In the genomic region with DNA sequence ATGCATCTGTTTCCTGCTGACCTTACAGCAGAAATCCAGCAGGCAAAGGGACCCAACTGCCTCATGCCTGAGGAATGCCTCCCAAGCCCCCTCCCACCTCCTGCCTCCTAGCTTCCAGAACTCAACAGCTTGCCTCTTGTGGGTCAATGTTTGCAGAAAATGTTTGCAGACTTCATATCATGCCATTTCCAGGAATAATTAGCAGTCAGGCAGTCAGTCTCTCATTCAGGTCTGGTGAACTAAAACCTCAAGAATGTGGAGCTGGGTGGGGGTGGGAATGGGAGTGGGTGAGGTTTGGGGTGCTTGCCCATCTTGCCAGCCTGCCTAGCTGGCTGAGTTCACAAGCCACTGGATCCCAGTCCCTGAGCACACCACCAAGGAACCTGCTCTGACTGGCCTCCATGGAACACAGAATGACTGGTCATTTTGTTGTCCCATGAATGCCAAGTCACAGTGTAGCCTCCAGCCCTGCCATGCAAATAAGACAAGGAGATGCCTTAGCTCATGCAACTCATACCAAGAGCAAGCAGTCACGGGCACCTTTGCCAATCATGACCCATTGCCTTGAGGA, we compare ENCODE assay signal across 1 cellular context.
TF ChIP-seq lines count a peak whose summit lies in the region.

No MANE protein-coding gene starts in this region.

TF ChIP-seq in SK-N-SH, 30 proteins besides CTCF, POLR2A, EP300 and RAD21 (continued from another document):
- TF ChIP-seq GATA2 (CRISPR knock-in tag; IDR thresholded peaks at IDR 0.05) (no peak), JUND (IDR thresholded peaks at IDR 0.05) (peak; percentile 76), GABPA (IDR thresholded peaks at IDR 0.05; ENCODE audit: low read depth) (0 out of 2 replicates have a peak, but pooled peaks have one; percentile 22), YY1 (IDR thresholded peaks at IDR 0.05; ENCODE audit: low read depth) (no peak; the same call in 1 of the 2 replicates), ELF1 (IDR thresholded peaks at IDR 0.05) (no peak), NRF1 (IDR thresholded peaks at IDR 0.05; ENCODE audit: low read depth, low read length) (no peak), MXI1 (IDR thresholded peaks at IDR 0.05; ENCODE audit: low read depth, low read length) (no peak), MEF2A (IDR thresholded peaks at IDR 0.05; ENCODE audit: borderline replicate concordance, low read depth) (peak; percentile 67), FOXM1 (IDR thresholded peaks at IDR 0.05; ENCODE audit: low read depth) (no peak)
- TF ChIP-seq, protein P1, sequence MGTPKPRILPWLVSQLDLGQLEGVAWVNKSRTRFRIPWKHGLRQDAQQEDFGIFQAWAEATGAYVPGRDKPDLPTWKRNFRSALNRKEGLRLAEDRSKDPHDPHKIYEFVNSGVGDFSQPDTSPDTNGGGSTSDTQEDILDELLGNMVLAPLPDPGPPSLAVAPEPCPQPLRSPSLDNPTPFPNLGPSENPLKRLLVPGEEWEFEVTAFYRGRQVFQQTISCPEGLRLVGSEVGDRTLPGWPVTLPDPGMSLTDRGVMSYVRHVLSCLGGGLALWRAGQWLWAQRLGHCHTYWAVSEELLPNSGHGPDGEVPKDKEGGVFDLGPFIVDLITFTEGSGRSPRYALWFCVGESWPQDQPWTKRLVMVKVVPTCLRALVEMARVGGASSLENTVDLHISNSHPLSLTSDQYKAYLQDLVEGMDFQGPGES (IDR thresholded peaks at IDR 0.05; ENCODE audit: low read depth, low read length), result no peak
- TF ChIP-seq, protein P2, sequence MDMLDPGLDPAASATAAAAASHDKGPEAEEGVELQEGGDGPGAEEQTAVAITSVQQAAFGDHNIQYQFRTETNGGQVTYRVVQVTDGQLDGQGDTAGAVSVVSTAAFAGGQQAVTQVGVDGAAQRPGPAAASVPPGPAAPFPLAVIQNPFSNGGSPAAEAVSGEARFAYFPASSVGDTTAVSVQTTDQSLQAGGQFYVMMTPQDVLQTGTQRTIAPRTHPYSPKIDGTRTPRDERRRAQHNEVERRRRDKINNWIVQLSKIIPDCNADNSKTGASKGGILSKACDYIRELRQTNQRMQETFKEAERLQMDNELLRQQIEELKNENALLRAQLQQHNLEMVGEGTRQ (IDR thresholded peaks at IDR 0.05; ENCODE audit: borderline replicate concordance, low read depth, low read length), result no peak
- TF ChIP-seq, protein P3, sequence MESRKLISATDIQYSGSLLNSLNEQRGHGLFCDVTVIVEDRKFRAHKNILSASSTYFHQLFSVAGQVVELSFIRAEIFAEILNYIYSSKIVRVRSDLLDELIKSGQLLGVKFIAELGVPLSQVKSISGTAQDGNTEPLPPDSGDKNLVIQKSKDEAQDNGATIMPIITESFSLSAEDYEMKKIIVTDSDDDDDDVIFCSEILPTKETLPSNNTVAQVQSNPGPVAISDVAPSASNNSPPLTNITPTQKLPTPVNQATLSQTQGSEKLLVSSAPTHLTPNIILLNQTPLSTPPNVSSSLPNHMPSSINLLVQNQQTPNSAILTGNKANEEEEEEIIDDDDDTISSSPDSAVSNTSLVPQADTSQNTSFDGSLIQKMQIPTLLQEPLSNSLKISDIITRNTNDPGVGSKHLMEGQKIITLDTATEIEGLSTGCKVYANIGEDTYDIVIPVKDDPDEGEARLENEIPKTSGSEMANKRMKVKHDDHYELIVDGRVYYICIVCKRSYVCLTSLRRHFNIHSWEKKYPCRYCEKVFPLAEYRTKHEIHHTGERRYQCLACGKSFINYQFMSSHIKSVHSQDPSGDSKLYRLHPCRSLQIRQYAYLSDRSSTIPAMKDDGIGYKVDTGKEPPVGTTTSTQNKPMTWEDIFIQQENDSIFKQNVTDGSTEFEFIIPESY (IDR thresholded peaks at IDR 0.05; ENCODE audit: borderline replicate concordance, low read depth), result no peak; the same call in 1 of the 2 replicates
